ENCODE assay signal across 7 cellular contexts in genomic region chr20:50071039-50071888, GRCh38. TPM values are rescaled to one million over a fixed set of nuclear protein-coding genes. Genes with fewer than 3 reads are reported as not detected.
A peak's percentile ranks its signal among the peaks of the same experiment; 100 is the strongest.
DNase-seq lines count a peak whose midpoint lies in the region; ATAC-seq, FAIRE-seq and TF ChIP-seq lines count a peak whose summit lies in the region.

No MANE protein-coding gene starts in this region.

- BruUV-seq in mammary epithelial cell (replicated peaks; lab: Mats Ljungman, UMichigan), result no TSS peak

- no peak for FAIRE-seq in keratinocyte (lab: Jason Lieb, UNC)

- H3K36me3 ChIP-seq in mammary epithelial cell (ENCODE audit: insufficient read depth, low read length), result no peaks in the 10 kb centered on the region
- H3K36me3 ChIP-seq in keratinocyte (ENCODE audit: control insufficient read depth in 2 of 2, extremely low read depth in 1 of 2, insufficient read depth in 2 of 2, low read length in 2 of 2), result no peaks in the 10 kb centered on the region

- DNase-seq in GM13977 (ENCODE audit: low spot score) (peak; percentile 95), NCI-H2227 (lab: John Stamatoyannopoulos, UW; ENCODE audit: unreplicated experiment) (peak; percentile 96), mammary epithelial cell (peak; percentile 68), keratinocyte (ENCODE audit: low read depth, low spot score) (no peak)
- DNase-seq in stimulated activated CD4-positive, alpha-beta T cell treated with anti-CD3 and anti-CD28 coated beads, Interleukin-15, amount 100 ng/mL, for 1 hour (ENCODE audit: low read depth in 1 of 2, low spot score in 1 of 2), result peak; percentile 81 to 96

- no peaks in the 10 kb centered on the region for H3K4me1 ChIP-seq in mammary epithelial cell (ENCODE audit: insufficient read depth, low read length)
- peaks cover 7% of the 10 kb centered on the region for H3K4me1 ChIP-seq in keratinocyte (ENCODE audit: control insufficient read depth, extremely low read depth, insufficient read depth, low read length)

- dilution Hi-C loops in mammary epithelial cell (cut with HindIII; ENCODE audit: low sequenced_read_pairs), result loop anchor here (10.0 kb wide), 1 partner anchor 86 kb away; the partner anchor contains the start of gene SNAI1
- dilution Hi-C loops in keratinocyte (cut with MboI; ENCODE audit: extremely low pct_ligation_motif_present, low sequenced_read_pairs), result no loop called here

- H3K79me2 ChIP-seq in mammary epithelial cell (ENCODE audit: insufficient read depth, low read length) (no peaks in the 10 kb centered on the region), keratinocyte (ENCODE audit: control insufficient read depth, insufficient read depth, low read length) (no peaks in the 10 kb centered on the region)

- H3K4me2 ChIP-seq in mammary epithelial cell (ENCODE audit: insufficient read depth, low read depth, low read length), result peak overlapping the region; percentile 94
- H3K4me2 ChIP-seq in keratinocyte (ENCODE audit: control insufficient read depth, extremely low read depth, insufficient read depth, low read depth, low read length), result peak overlapping the region; percentile 83

- in situ Hi-C loops in GM13977 (cut with MboI; ENCODE audit: low pct_unique_long_range_greater_than_20kb, low sequenced_read_pairs, unreplicated experiment), result loop anchor here (10.0 kb wide), 1 partner anchor 96 kb away; no protein-coding TSS in a partner anchor
- in situ Hi-C loops in mammary epithelial cell (cut with MboI; ENCODE audit: low sequenced_read_pairs in 2 of 2), result loop anchor here (5.0 kb wide), 2 partner anchors 89 to 94 kb away; partner anchors contain the start of gene SNAI1 (in 1 of the 2)

- peak; percentile 72 for ATAC-seq in HG03139 (IDR thresholded peaks at IDR 0.05; ENCODE audit: unreplicated experiment)

- H3K27me3 ChIP-seq in mammary epithelial cell (ENCODE audit: insufficient read depth, low read length) (no peaks in the 10 kb centered on the region), keratinocyte (ENCODE audit: control insufficient read depth, extremely low read depth, insufficient read depth, low read length) (no peaks in the 10 kb centered on the region)

- no peaks in the 10 kb centered on the region for H3K9me1 ChIP-seq in keratinocyte (ENCODE audit: control insufficient read depth, extremely low read depth, insufficient read depth, low read length)

- H3K27ac ChIP-seq in mammary epithelial cell (ENCODE audit: insufficient read depth, low read depth, low read length) (no peak overlapping the region), keratinocyte (ENCODE audit: control insufficient read depth, insufficient read depth, low read length) (no peak overlapping the region)

- WGBS in mammary epithelial cell (ENCODE audit: low coverage, missing lambda C conversion rate), result 16% methylated on average over 35 of the region's 48 CpGs

- H4K20me1 ChIP-seq in mammary epithelial cell (ENCODE audit: insufficient read depth, low read length) (no peaks in the 10 kb centered on the region), keratinocyte (ENCODE audit: control insufficient read depth, extremely low read depth, insufficient read depth, low read length) (no peaks in the 10 kb centered on the region)

- TF ChIP-seq CTCF in GM13977 (IDR thresholded peaks at IDR 0.05; ENCODE audit: extremely low read depth, insufficient read depth, missing control alignments) (peak; percentile 99), WI38 (IDR thresholded peaks at IDR 0.05; ENCODE audit: low read depth, low read length) (peak; percentile 94), mammary epithelial cell (conservative IDR thresholded peaks at IDR 0.05 in 1 of 2, IDR thresholded peaks at IDR 0.05 in 1 of 2; ENCODE audit: extremely low read depth in 1 of 2, insufficient read depth in 1 of 2, low read depth in 1 of 2, low read length in 2 of 2) (peak; percentile 95 to 98), keratinocyte (optimal IDR thresholded peaks at IDR 0.05 in 1 of 3, IDR thresholded peaks at IDR 0.05 in 1 of 3, conservative IDR thresholded peaks at IDR 0.05 in 1 of 3; ENCODE audit: extremely low read depth in 1 of 3, insufficient read depth in 2 of 3, low read length in 3 of 3) (peak; percentile 95 to 99 (median 96))

- H3K9me3 ChIP-seq in mammary epithelial cell (replicated peaks; ENCODE audit: insufficient read depth, low read length), result no peaks in the 10 kb centered on the region
- no peaks in the 10 kb centered on the region for H3K9me3 ChIP-seq in keratinocyte (ENCODE audit: control insufficient read depth, low read depth, low read length)

- H2AFZ ChIP-seq in mammary epithelial cell (ENCODE audit: low read depth, low read length) (peak overlapping the region; percentile 63), keratinocyte (ENCODE audit: control insufficient read depth, low read length) (peak overlapping the region; percentile 85)

- CTCF ChIA-PET in mammary epithelial cell (lab: Charles Lee; ENCODE audit: low non-redundant PET), result interaction anchor here (0.6 to 0.8 kb wide), 5 partner anchors 11 to 92 kb away, joined by 4 to 23 read pairs (median 7); no protein-coding TSS in a partner anchor

- no peak overlapping the region for H3K9ac ChIP-seq in mammary epithelial cell (ENCODE audit: insufficient read depth, low read length)
- no peak overlapping the region for H3K9ac ChIP-seq in keratinocyte (ENCODE audit: control insufficient read depth, extremely low read depth, insufficient read depth, low read length)

- intact Hi-C loops in mammary epithelial cell (cut with micrococcal nuclease), result loop anchor here (1.0 to 5.0 kb wide), 5 partner anchors 82 to 529 kb away; partner anchors contain the start of gene PEDS1

- H3K4me3 ChIP-seq in WI38 (ENCODE audit: low read depth, low read length) (peak overlapping the region; percentile 51), mammary epithelial cell (replicated peaks in 1 of 3; ENCODE audit: insufficient read depth in 1 of 3, low read depth in 2 of 3, low read length in 3 of 3) (peak overlapping the region; percentile 23 to 46 (median 42)), keratinocyte (ENCODE audit: control insufficient read depth in 2 of 3, extremely low read depth in 1 of 3, insufficient read depth in 2 of 3, low read depth in 1 of 3, low read length in 3 of 3) (peak overlapping the region; percentile 24 to 61 (median 38))

RNA-seq across cellular contexts. Expression of gene UBE2V1, which starts 41.7 kb away (rescaled TPM):
- 100 to 1,000 TPM in 1 of 2 donors, 10 to 100 TPM in 1; 54.8 to 119 TPM for total RNA-seq in mammary epithelial cell
- polyA plus RNA-seq in mammary epithelial cell (109 TPM), keratinocyte (61.8 to 155 TPM (median 117 TPM) in 3 replicates)
- polyA minus RNA-seq in mammary epithelial cell (157 TPM), keratinocyte (32.3 to 92.9 TPM (median 62.0 TPM) in 3 replicates)
- 233 TPM for polyA plus RNA-seq in keratinocyte (2011; ENCODE audit: low read depth)
- polyA plus RNA-seq in keratinocyte (2011; cell fraction: cytosol; rRNA removed), result 146 and 182 TPM in 2 replicates
- polyA plus RNA-seq in keratinocyte (2011; cell fraction: nucleus; rRNA removed), result 132 and 143 TPM in 2 replicates
- polyA plus RNA-seq in keratinocyte (2012; ENCODE audit: low replicate concordance), result 92.0 and 131 TPM in 2 replicates
- polyA minus RNA-seq in keratinocyte (2011; cell fraction: cytosol; rRNA and poly(A)+ RNA removed), result 37.2 TPM
- 32.3 and 62.8 TPM in 2 replicates for polyA minus RNA-seq in keratinocyte (2011; cell fraction: nucleus; rRNA and poly(A)+ RNA removed)
